In genomic region chr7:70621954-70622596, GRCh38 we compare ENCODE assay signal across 17 cellular contexts.
A peak's percentile ranks its signal among the peaks of the same experiment; 100 is the strongest.
DNase-seq lines count a peak whose midpoint lies in the region; ATAC-seq, FAIRE-seq and TF ChIP-seq lines count a peak whose summit lies in the region.
"Had no signal": no experiment of that assay in that cellular context is flagged by ENCODE, and none has a peak within 500 bp of the region (broad histone marks: within the 10 kb centered on the region; RNA-seq: fewer than 3 reads in every experiment).

No MANE protein-coding gene starts in this region.

- H3K56ac ChIP-seq in H1 (replicated peaks; ENCODE audit: insufficient read length, low read depth, low read length): no peak overlapping the region

- intact Hi-C loops in stomach (cut with DNase I; ENCODE audit: low total_unique reads): no loop called here

- 85% methylated on average over 17 of the region's 17 CpGs; no CpG with 5 or more reads in 1 of the 2 experiments for WGBS in H1 (ENCODE audit: extremely low coverage in 1 of 2, insufficient coverage in 1 of 2, insufficient read length in 1 of 2, insufficient replicate concordance in 2 of 2, low coverage in 1 of 2, low lambda C conversion rate in 2 of 2, missing lambda C conversion rate in 1 of 2), 2 experiments
- 89 to 95% (median 93%) methylated on average over 16 to 17 of the region's 17 CpGs for WGBS in stomach, 5 donors

- FAIRE-seq in H1 (lab: Jason Lieb, UNC): no peak
- FAIRE-seq: A549, GM12878, GM18507, H54 had no signal

- H3K4me1 Mint-ChIP-seq in T-helper 17 cell: no peaks in the 10 kb centered on the region
- H3K4me1 Mint-ChIP-seq: CD4-positive, alpha-beta memory T cell; IgD-negative memory B cell had no signal

- H3K79me1 ChIP-seq in H1 (ENCODE audit: low read depth, low read length): no peaks in the 10 kb centered on the region

- H4K5ac ChIP-seq in H1 (ENCODE audit: insufficient read length, low read depth, low read length): no peak overlapping the region

- H3K4me3 Mint-ChIP-seq in T-helper 17 cell: no peak overlapping the region
- H3K4me3 Mint-ChIP-seq: CD4-positive, alpha-beta memory T cell; IgD-negative memory B cell had no signal

- no peak overlapping the region; the same call in 1 of the 2 replicates for H4K8ac ChIP-seq in H1 (ENCODE audit: extremely low read depth, insufficient read depth, low read length)

- no peak overlapping the region for H2BK20ac ChIP-seq in H1 (ENCODE audit: low read length)

- H3K9ac ChIP-seq in H1 (replicated peaks in 1 of 4; ENCODE audit: extremely low read depth in 1 of 4, low read depth in 3 of 4, low read length in 3 of 4): no peak overlapping the region

- no peaks in the 10 kb centered on the region for H3K36me3 Mint-ChIP-seq in T-helper 17 cell (ENCODE audit: low read depth)
- H3K36me3 Mint-ChIP-seq: CD4-positive, alpha-beta memory T cell had no signal

- no peaks in the 10 kb centered on the region for H3K36me3 ChIP-seq in H1 (ENCODE audit: control insufficient read depth in 2 of 4, insufficient read depth in 4 of 4, low read length in 3 of 4)
- H3K36me3 ChIP-seq in stomach: no peaks in the 10 kb centered on the region
- H3K36me3 ChIP-seq: BE2C had no signal

- no peak overlapping the region for H2AFZ ChIP-seq in H1 (ENCODE audit: low read length)

- no peak overlapping the region for H3K23ac ChIP-seq in H1 (ENCODE audit: insufficient read length)

- H3K4me1 ChIP-seq in H1 (replicated peaks in 1 of 4; ENCODE audit: control insufficient read depth in 3 of 4, insufficient read depth in 4 of 4, low read length in 3 of 4) (peaks cover 5 to 20% (median 11%) of the 10 kb centered on the region in 4 experiments), stomach (no peaks in the 10 kb centered on the region)
- H3K4me1 ChIP-seq: A549 had no signal

- no peak overlapping the region for H3K18ac ChIP-seq in H1 (ENCODE audit: extremely low read depth, low read length)

- H3K9me3 ChIP-seq in H1 (ENCODE audit: insufficient read depth in 2 of 2, low read depth in 1 of 2, low read length in 1 of 2): no peaks in the 10 kb centered on the region
- no peaks in the 10 kb centered on the region for H3K9me3 ChIP-seq in stomach
- H3K9me3 ChIP-seq in T-helper 17 cell (ENCODE audit: control insufficient read depth, low read length, poor library complexity, severe bottlenecking): peaks cover 2% of the 10 kb centered on the region
- H3K9me3 ChIP-seq: A549, BE2C had no signal

- DNase-seq in H1 (ENCODE audit: low read depth in 1 of 2, low spot score in 2 of 2): no peak
- no peak for DNase-seq in epithelial cell of prostate (ENCODE audit: low read depth, low spot score)
- DNase-seq in left lobe of liver (ENCODE audit: low spot score): no peak
- DNase-seq in stomach: no peak
- no peak for DNase-seq in T-helper 17 cell
- DNase-seq in stimulated activated CD4-positive, alpha-beta T cell treated with anti-CD3 and anti-CD28 coated beads, Interleukin-12 subunit alpha, Interleukin-12 subunit beta, amount 100 ng/mL, for 4 hours: no peak
- DNase-seq in hepatic stellate cell (ENCODE audit: low spot score): no peak
- DNase-seq: BE2C; CD4-positive, alpha-beta memory T cell; DMS79 had no signal

- TF ChIP-seq EP300 in H1 (IDR thresholded peaks at IDR 0.05; ENCODE audit: borderline replicate concordance in 1 of 2, low read depth in 2 of 2, low read length in 2 of 2) (no peak), stomach (IDR thresholded peaks at IDR 0.05) (peak; percentile 71)

- no peak for TF ChIP-seq RAD21 in H1 (IDR thresholded peaks at IDR 0.05 in 1 of 2, conservative IDR thresholded peaks at IDR 0.05 in 1 of 2; ENCODE audit: low read depth in 2 of 2, low read length in 2 of 2)

- no peak overlapping the region for H3K4ac ChIP-seq in H1 (replicated peaks; ENCODE audit: insufficient read length, low read depth, low read length)

- no peak overlapping the region for H3K14ac ChIP-seq in H1 (ENCODE audit: insufficient read length)

- no peaks in the 10 kb centered on the region for H3K23me2 ChIP-seq in H1 (ENCODE audit: low read depth, low read length)

- no peak overlapping the region for H3K27ac ChIP-seq in H1 (ENCODE audit: low read depth, low read length)
- H3K27ac ChIP-seq in epithelial cell of prostate: peak overlapping the region; percentile 39
- no peak overlapping the region for H3K27ac ChIP-seq in stomach
- H3K27ac ChIP-seq: A549, C4-2B had no signal

- no peak overlapping the region for H2BK120ac ChIP-seq in H1 (replicated peaks; ENCODE audit: low read depth, low read length)

- peaks cover 0 to under 1% (median 0%) of the 10 kb centered on the region in 4 experiments; a peak in 2 of 7 replicates for H3K27me3 ChIP-seq in H1 (replicated peaks in 1 of 4; ENCODE audit: control insufficient read depth in 3 of 4, extremely low read depth in 1 of 4, insufficient read depth in 3 of 4, low read length in 3 of 4)
- H3K27me3 ChIP-seq in stomach: no peaks in the 10 kb centered on the region
- H3K27me3 ChIP-seq: BE2C had no signal

- no peaks in the 10 kb centered on the region for H3K79me2 ChIP-seq in H1 (ENCODE audit: control insufficient read depth in 1 of 2, insufficient read depth in 2 of 2, low read length in 2 of 2)

- TF ChIP-seq POLR2A in H1 (IDR thresholded peaks at IDR 0.05; ENCODE audit: control extremely low read depth in 1 of 2, low read depth in 2 of 2, low read length in 2 of 2): no peak
- no peak for TF ChIP-seq POLR2A in stomach (IDR thresholded peaks at IDR 0.05)

- CTCF ChIA-PET in H1 (lab: Charles Lee; ENCODE audit: partially characterized antibody): interaction anchor here (0.8 to 1.4 kb wide), 2 partner anchors 25 to 82 kb away, joined by 3 read pairs; no protein-coding TSS in a partner anchor

- H3K4me3 ChIP-seq in H1 (ENCODE audit: extremely low read depth in 1 of 4, insufficient read depth in 2 of 4, low read depth in 3 of 4, low read length in 4 of 4) (no peak overlapping the region), stomach (no peak overlapping the region)
- H3K4me3 ChIP-seq: A549, GM12878 had no signal

- ATAC-seq in left lobe of liver (peak; percentile 55), T-helper 17 cell (no peak)
- ATAC-seq: A549, GM12878, HCT116 had no signal

- POLR2A ChIA-PET in H1 (lab: Charles Lee; ENCODE audit: partially characterized antibody): no interaction called here

- H2BK12ac ChIP-seq in H1 (ENCODE audit: low read depth, low read length): no peak overlapping the region

- H3K27me3 Mint-ChIP-seq in T-helper 17 cell: no peaks in the 10 kb centered on the region
- H3K27me3 Mint-ChIP-seq: CD4-positive, alpha-beta memory T cell; IgD-negative memory B cell had no signal

- H2BK15ac ChIP-seq in H1 (ENCODE audit: low read length): 0 out of 2 replicates have a peak overlapping the region, but pooled peaks have one; percentile 49

- no peak overlapping the region for H3K27ac Mint-ChIP-seq in T-helper 17 cell

- no peak overlapping the region for H2BK5ac ChIP-seq in H1 (ENCODE audit: low read depth, low read length)

- H4K91ac ChIP-seq in H1 (replicated peaks; ENCODE audit: insufficient read length, low read length): no peak overlapping the region

- H4K20me1 ChIP-seq in H1 (replicated peaks in 1 of 2; ENCODE audit: control insufficient read depth in 1 of 2, insufficient read depth in 2 of 2, low read length in 2 of 2): no peaks in the 10 kb centered on the region

- no peak overlapping the region for H3K4me2 ChIP-seq in H1 (ENCODE audit: insufficient read depth in 1 of 2, low read depth in 2 of 2, low read length in 2 of 2)
- H3K4me2 ChIP-seq: A549 had no signal

- H2AK5ac ChIP-seq in H1 (ENCODE audit: low read depth, low read length): no peak overlapping the region

- TF ChIP-seq CTCF in H1 (IDR thresholded peaks at IDR 0.05; ENCODE audit: control extremely low read depth in 1 of 3, insufficient read depth in 1 of 3, low read depth in 1 of 3, low read length in 3 of 3) (no peak), stomach (IDR thresholded peaks at IDR 0.05) (no peak)

TF ChIP-seq in H1, 55 proteins besides CTCF, POLR2A, EP300 and RAD21:
- no peak for TF ChIP-seq SP2 (IDR thresholded peaks at IDR 0.05; ENCODE audit: low read length)
- no peak for TF ChIP-seq HDAC2 (IDR thresholded peaks at IDR 0.05; ENCODE audit: borderline replicate concordance in 1 of 2, low read depth in 2 of 2, low read length in 2 of 2)
- TF ChIP-seq SAP30 (IDR thresholded peaks at IDR 0.05; ENCODE audit: insufficient read depth, insufficient replicate concordance, low read length): no peak
- no peak for TF ChIP-seq MAX (IDR thresholded peaks at IDR 0.05)
